Comparison of ENCODE assay signal across 6 cellular contexts in genomic region chr6:43074847-43075741, GRCh38.
A peak's percentile ranks its signal among the peaks of the same experiment; 100 is the strongest.
DNase-seq lines count a peak whose midpoint lies in the region; TF ChIP-seq lines count a peak whose summit lies in the region.

No MANE protein-coding gene starts in this region.

- no peak for TF ChIP-seq CTCF in brain microvascular endothelial cell (IDR thresholded peaks at IDR 0.05; ENCODE audit: low read depth, low read length, missing control alignments)
- no peak for TF ChIP-seq CTCF in nephron (IDR thresholded peaks at IDR 0.05; ENCODE audit: unreplicated experiment in 3 of 3)
- no peak for TF ChIP-seq CTCF in GM20000 (IDR thresholded peaks at IDR 0.05; ENCODE audit: extremely low read depth, missing control alignments)

- in situ Hi-C loops in brain microvascular endothelial cell (cut with HindIII; ENCODE audit: low pct_ligation_motif_present, low sequenced_read_pairs): no loop called here

- peaks cover 69% of the 10 kb centered on the region for H3K4me1 Mint-ChIP-seq in nephron

- H3K36me3 ChIP-seq in brain microvascular endothelial cell (replicated peaks): no peaks in the 10 kb centered on the region

- H3K27me3 ChIP-seq in brain microvascular endothelial cell (replicated peaks): no peaks in the 10 kb centered on the region

- H3K27me3 Mint-ChIP-seq in nephron (ENCODE audit: low read depth): no peaks in the 10 kb centered on the region

- H3K27ac Mint-ChIP-seq in nephron: peak overlapping the region; percentile 95 to 99 (median 97)

- peak overlapping the region; percentile 82 to 90 (median 89) for H3K4me3 Mint-ChIP-seq in nephron

- peak overlapping the region; percentile 91 for H3K4me3 ChIP-seq in brain microvascular endothelial cell (ENCODE audit: low read depth, low read length)

- H3K27ac ChIP-seq in brain microvascular endothelial cell: peak overlapping the region; percentile 36

- no peaks in the 10 kb centered on the region for H3K9me3 Mint-ChIP-seq in nephron

- peaks cover 28% of the 10 kb centered on the region for H3K36me3 Mint-ChIP-seq in nephron (ENCODE audit: low read depth)

- DNase-seq in GM03348 (ENCODE audit: low spot score) (peak; percentile 80), brain microvascular endothelial cell (peak; percentile 23), GM20000 (ENCODE audit: low spot score) (no peak)
- no peak for DNase-seq in activated effector memory CD4-positive, alpha-beta T cell treated with Interleukin-2 at 50 U/mL for 16 hours
- DNase-seq in activated CD4-positive, alpha-beta T cell treated with anti-CD3 and anti-CD28 coated beads, Interleukin-2, amount 50 U/mL, for 1 hour: no peak

Comparison
In these comparisons a context has a peak if more than half of its experiments do, and no peak if none do; other contexts are left out.
1. DNase-seq: peak in GM03348 (single experiment) and brain microvascular endothelial cell (single experiment); none in GM20000 (single experiment), activated effector memory CD4-positive, alpha-beta T cell treated with Interleukin-2 at 50 U/mL for 16 hours (single experiment) and activated CD4-positive, alpha-beta T cell treated with anti-CD3 and anti-CD28 coated beads, Interleukin-2, amount 50 U/mL, for 1 hour (single experiment).